In genomic region chr3:50088725-50089602, GRCh38 we compare ENCODE assay signal across 8 cellular contexts. TPM values are rescaled to one million over a fixed set of nuclear protein-coding genes. Genes with fewer than 3 reads are reported as not detected.
A peak's percentile ranks its signal among the peaks of the same experiment; 100 is the strongest.
DNase-seq lines count a peak whose midpoint lies in the region; ATAC-seq and TF ChIP-seq lines count a peak whose summit lies in the region.

RBM5 (plus strand) TSS chr3:50088919; CDS start chr3:50090435, 1,516 bp downstream.

- peak; percentile 68 for DNase-seq in DMS153 (lab: John Stamatoyannopoulos, UW)
- DNase-seq in KBM-7 = peak; percentile 92
- peak; percentile 92 to 97 (median 92) for DNase-seq in Peyer's patch
- peak; percentile 93 to 94 for DNase-seq in activated T-cell treated with anti-CD3 and anti-CD28 coated beads, Interleukin-2, amount 50 U/mL, for 48 hours
- peak; percentile 76 for DNase-seq in stimulated activated CD8-positive, alpha-beta memory T cell treated with anti-CD3 and anti-CD28 coated beads, Interleukin-7, amount 100 ng/mL, for 24 hours (ENCODE audit: low read depth)

- H3K9me3 ChIP-seq in Peyer's patch (no peaks in the 10 kb centered on the region), muscle layer of colon (ENCODE audit: low read length) (no peaks in the 10 kb centered on the region)

- in situ Hi-C loops in KBM-7 (cut with MboI; ENCODE audit: low pct_unique_long_range_greater_than_20kb, low sequenced_read_pairs) = no loop called here

- peak within 1 kb of the TSS; percentile 83 to 97 (median 88) for H3K4me3 ChIP-seq in Peyer's patch
- H3K4me3 ChIP-seq in muscle layer of colon (ENCODE audit: low read depth in 1 of 2, low read length in 2 of 2) = peak within 1 kb of the TSS; percentile 95 to 99

- peaks cover 0 to 12% (median 7%) of the 10 kb centered on the region in 4 donors for H3K4me1 ChIP-seq in Peyer's patch
- H3K4me1 ChIP-seq in muscle layer of colon (ENCODE audit: insufficient read depth, low read length) = peaks cover 18% of the 10 kb centered on the region

- peak; percentile 52 to 64 for TF ChIP-seq POLR2A in Peyer's patch (IDR thresholded peaks at IDR 0.05)

- peak within 1 kb of the TSS; percentile 99 for H3K9ac ChIP-seq in muscle layer of colon (ENCODE audit: low read length)

- peak within 1 kb of the TSS; percentile 88 to 96 (median 92) for H3K27ac ChIP-seq in Peyer's patch
- peak within 1 kb of the TSS; percentile 94 for H3K27ac ChIP-seq in muscle layer of colon (ENCODE audit: low read depth, low read length)

- H3K27me3 ChIP-seq in Peyer's patch = no peaks in the 10 kb centered on the region
- no peaks in the 10 kb centered on the region for H3K27me3 ChIP-seq in muscle layer of colon (ENCODE audit: control insufficient read depth in 1 of 2, insufficient read depth in 2 of 2, low read length in 2 of 2)

- H3K36me3 ChIP-seq in Peyer's patch = peaks cover 0 to 36% (median 0%) of the 10 kb centered on the region in 3 donors
- peaks cover 31% of the 10 kb centered on the region for H3K36me3 ChIP-seq in muscle layer of colon (ENCODE audit: insufficient read depth, low read length)

- ATAC-seq in GM21619 (IDR thresholded peaks at IDR 0.05; ENCODE audit: unreplicated experiment) (peak; percentile 99), esophagus mucosa (peak; percentile 99)

- TF ChIP-seq CTCF in Peyer's patch (IDR thresholded peaks at IDR 0.05) = no peak

RNA-seq across cellular contexts. Expression of gene RBM5, which starts in this region (rescaled TPM):
- total RNA-seq in Peyer's patch (100 to 1,000 TPM; 212 to 498 (median 416) TPM), esophagus mucosa (59.5 TPM)

Comparison
In these comparisons a context has a peak if more than half of its experiments do, and no peak if none do; other contexts are left out.
1. Peak in every context shown above with its lines: DNase-seq, ATAC-seq, H3K4me3 ChIP-seq and H3K27ac ChIP-seq.